20 cellular contexts compared by ENCODE assay signal in the genomic region with DNA sequence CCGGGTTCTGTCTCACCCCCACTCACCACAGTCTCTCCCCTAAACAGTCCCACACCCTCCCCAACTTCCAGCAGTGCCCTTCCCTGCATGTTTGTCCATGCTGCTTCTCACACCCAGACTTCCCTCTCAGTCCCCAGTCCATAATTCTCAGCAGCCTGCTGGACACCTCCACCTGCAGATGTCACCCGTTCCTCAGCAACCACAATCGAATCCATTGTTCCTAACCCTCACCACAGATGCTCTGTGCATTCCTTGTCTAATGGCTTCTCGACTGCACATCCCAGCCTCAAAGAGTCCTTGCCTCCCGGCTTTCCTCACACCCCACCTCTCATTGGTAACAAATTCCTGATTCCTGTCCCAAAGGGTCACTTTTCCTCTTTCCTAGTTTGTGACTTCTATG. TPM values are rescaled to one million over a fixed set of nuclear protein-coding genes. Genes with fewer than 3 reads are reported as not detected.
DNase-seq lines count a peak whose midpoint lies in the region; ATAC-seq lines count a peak whose summit lies in the region.
"Had no signal": no experiment of that assay in that cellular context is flagged by ENCODE, and none has a peak within 500 bp of the region (broad histone marks: within the 10 kb centered on the region; RNA-seq: fewer than 3 reads in every experiment).

No MANE protein-coding gene starts in this region.

- H3K4me3 ChIP-seq in CD8-positive, alpha-beta memory T cell (ENCODE audit: low read length) = no peak overlapping the region
- no peak overlapping the region for H3K4me3 ChIP-seq in naive thymus-derived CD4-positive, alpha-beta T cell (ENCODE audit: low read length)
- H3K4me3 ChIP-seq: right atrium auricular region had no signal

- peak overlapping the region; percentile 61 to 87 (median 78) for H3K4me3 Mint-ChIP-seq in CD8-positive, alpha-beta memory T cell
- H3K4me3 Mint-ChIP-seq in activated T-helper 1 cell treated with anti-CD3 and anti-CD28 coated beads, Interleukin-12 subunit alpha, Interleukin-12 subunit beta, Interleukin-2, Interleukin-4 antibody, amounts not matched to agents 30 ng/mL and 10 ng/mL and 1 ng/mL, durations not matched to agents 14 hours and 24 hours and 36 hours = peak overlapping the region; percentile 15
- H3K4me3 Mint-ChIP-seq in naive thymus-derived CD4-positive, alpha-beta T cell = peak overlapping the region; percentile 43 to 90 (median 78)

- no peaks in the 10 kb centered on the region for H3K9me3 ChIP-seq in CD8-positive, alpha-beta memory T cell (ENCODE audit: low read length)
- no peaks in the 10 kb centered on the region for H3K9me3 ChIP-seq in naive thymus-derived CD4-positive, alpha-beta T cell (ENCODE audit: control insufficient read depth in 2 of 3, low read length in 3 of 3)
- H3K9me3 ChIP-seq: neutrophil, right atrium auricular region, thoracic aorta had no signal

- H3K27me3 ChIP-seq in CD8-positive, alpha-beta memory T cell (ENCODE audit: insufficient read depth, low read length, poor library complexity, severe bottlenecking) = no peaks in the 10 kb centered on the region
- H3K27me3 ChIP-seq in naive thymus-derived CD4-positive, alpha-beta T cell (ENCODE audit: control insufficient read depth in 2 of 2, insufficient read depth in 2 of 2, low read length in 2 of 2) = no peaks in the 10 kb centered on the region
- H3K27me3 ChIP-seq: right atrium auricular region had no signal

- H3K4me1 ChIP-seq in CD8-positive, alpha-beta memory T cell (ENCODE audit: insufficient read depth, low read length) = peaks cover 34% of the 10 kb centered on the region
- H3K4me1 ChIP-seq in naive thymus-derived CD4-positive, alpha-beta T cell (ENCODE audit: control insufficient read depth in 2 of 2, insufficient read depth in 2 of 2, low read length in 2 of 2) = peaks cover 18 to 37% of the 10 kb centered on the region in 2 donors

- no peak for ATAC-seq in naive thymus-derived CD4-positive, alpha-beta T cell
- no peak for ATAC-seq in HG02884 (IDR thresholded peaks at IDR 0.05; ENCODE audit: unreplicated experiment)
- ATAC-seq in GM18909 (IDR thresholded peaks at IDR 0.05; ENCODE audit: poor library complexity, unreplicated experiment) = no peak
- ATAC-seq: stimulated activated effector memory CD8-positive, alpha-beta T cell treated with anti-CD3 and anti-CD28 coated beads, Interleukin-12 subunit alpha, Interleukin-12 subunit beta, amount 100 ng/mL, for 72 hours had no signal

- H3K36me3 ChIP-seq in CD8-positive, alpha-beta memory T cell (ENCODE audit: insufficient read depth, low read length) = no peaks in the 10 kb centered on the region
- H3K36me3 ChIP-seq in naive thymus-derived CD4-positive, alpha-beta T cell (ENCODE audit: control insufficient read depth in 2 of 3, insufficient read depth in 3 of 3, low read length in 3 of 3) = no peaks in the 10 kb centered on the region
- H3K36me3 ChIP-seq: neutrophil, thoracic aorta had no signal

- intact Hi-C loops in activated T-helper 1 cell treated with anti-CD3 and anti-CD28 coated beads, Interleukin-12 subunit alpha, Interleukin-12 subunit beta, Interleukin-2, Interleukin-4 antibody, amounts not matched to agents 30 ng/mL and 10 ng/mL and 1 ng/mL, durations not matched to agents 14 hours and 24 hours and 36 hours (cut with micrococcal nuclease) = loop anchor here (5.0 kb wide), 1 partner anchor 1531 kb away; a partner anchor contains a TSS
- intact Hi-C loops in naive thymus-derived CD4-positive, alpha-beta T cell (cut with micrococcal nuclease) = loop anchor here in 1 of 2 donors (5.0 kb wide), 1 partner anchor 1346 kb away; a partner anchor contains a TSS

- POLR2A ChIA-PET in CD8-positive, alpha-beta memory T cell (lab: Charles Lee) = no interaction called here
- POLR2A ChIA-PET in naive thymus-derived CD4-positive, alpha-beta T cell (lab: Charles Lee) = interaction anchor here (0.6 kb wide), 1 partner anchor 56 kb away, joined by 3 read pairs; no protein-coding TSS in a partner anchor

- DNase-seq in NCI-H2171 treated with DMSO at 0.1 percent for 48 hours (lab: John Stamatoyannopoulos, UW) = peak; percentile 12
- DNase-seq in NCI-H2171 (lab: John Stamatoyannopoulos, UW) = no peak
- DNase-seq in CD8-positive, alpha-beta memory T cell = no peak
- no peak for DNase-seq in activated T-helper 1 cell treated with anti-CD3 and anti-CD28 coated beads, Interleukin-12 subunit alpha, Interleukin-12 subunit beta, Interleukin-2, Interleukin-4 antibody, amounts not matched to agents 30 ng/mL and 10 ng/mL and 1 ng/mL, durations not matched to agents 14 hours and 24 hours and 36 hours (ENCODE audit: low spot score)
- DNase-seq in naive thymus-derived CD4-positive, alpha-beta T cell = no peak
- DNase-seq in DMS153 treated with DMSO at 0.1 percent for 48 hours (lab: John Stamatoyannopoulos, UW; ENCODE audit: unreplicated experiment) = no peak
- DNase-seq: activated CD4-positive, CD25-positive, alpha-beta regulatory T cell; activated gamma-delta T cell; C1 segment of cervical spinal cord; DND-41; kidney; NCI-H1417 treated with DMSO at 0.1 percent for 48 hours; NCI-H2227 treated with DMSO at 0.1 percent for 48 hours; stimulated activated CD4-positive, alpha-beta T cell treated with anti-CD3 and anti-CD28 coated beads, Interleukin-15, amount 100 ng/mL, for 24 hours had no signal

- H3K27ac Mint-ChIP-seq in CD8-positive, alpha-beta memory T cell = peak overlapping the region in 7 of 8 donors; percentile 15 to 82 (median 40)
- H3K27ac Mint-ChIP-seq in activated T-helper 1 cell treated with anti-CD3 and anti-CD28 coated beads, Interleukin-12 subunit alpha, Interleukin-12 subunit beta, Interleukin-2, Interleukin-4 antibody, amounts not matched to agents 30 ng/mL and 10 ng/mL and 1 ng/mL, durations not matched to agents 14 hours and 24 hours and 36 hours = peak overlapping the region; percentile 14
- peak overlapping the region in 8 of 9 donors; percentile 18 to 89 (median 54) for H3K27ac Mint-ChIP-seq in naive thymus-derived CD4-positive, alpha-beta T cell

- peaks cover 39 to 46% (median 44%) of the 10 kb centered on the region in 3 donors for H3K4me1 Mint-ChIP-seq in CD8-positive, alpha-beta memory T cell
- H3K4me1 Mint-ChIP-seq in activated T-helper 1 cell treated with anti-CD3 and anti-CD28 coated beads, Interleukin-12 subunit alpha, Interleukin-12 subunit beta, Interleukin-2, Interleukin-4 antibody, amounts not matched to agents 30 ng/mL and 10 ng/mL and 1 ng/mL, durations not matched to agents 14 hours and 24 hours and 36 hours (ENCODE audit: low read depth) = peaks cover 45% of the 10 kb centered on the region
- peaks cover 28 to 44% (median 41%) of the 10 kb centered on the region in 7 donors for H3K4me1 Mint-ChIP-seq in naive thymus-derived CD4-positive, alpha-beta T cell

- H3K9me3 Mint-ChIP-seq in CD8-positive, alpha-beta memory T cell = no peaks in the 10 kb centered on the region
- H3K9me3 Mint-ChIP-seq in activated T-helper 1 cell treated with anti-CD3 and anti-CD28 coated beads, Interleukin-12 subunit alpha, Interleukin-12 subunit beta, Interleukin-2, Interleukin-4 antibody, amounts not matched to agents 30 ng/mL and 10 ng/mL and 1 ng/mL, durations not matched to agents 14 hours and 24 hours and 36 hours = no peaks in the 10 kb centered on the region
- H3K9me3 Mint-ChIP-seq in naive thymus-derived CD4-positive, alpha-beta T cell = no peaks in the 10 kb centered on the region
- H3K9me3 Mint-ChIP-seq: stimulated activated effector memory CD8-positive, alpha-beta T cell treated with anti-CD3 and anti-CD28 coated beads, Interleukin-12 subunit alpha, Interleukin-12 subunit beta, amount 100 ng/mL, for 72 hours had no signal

- CTCF ChIA-PET in CD8-positive, alpha-beta memory T cell (lab: Charles Lee) = interaction anchor here (0.9 to 15.2 kb wide), 4 partner anchors 9 to 73 kb away, joined by 3 to 109 read pairs (median 4); a partner anchor contains a TSS
- CTCF ChIA-PET in naive thymus-derived CD4-positive, alpha-beta T cell (lab: Charles Lee) = no interaction called here

- H3K27ac ChIP-seq in CD8-positive, alpha-beta memory T cell (ENCODE audit: low read depth, low read length) = no peak overlapping the region
- no peak overlapping the region for H3K27ac ChIP-seq in naive thymus-derived CD4-positive, alpha-beta T cell (ENCODE audit: low read depth, low read length)
- H3K27ac ChIP-seq: neutrophil had no signal

- H3K27me3 Mint-ChIP-seq in CD8-positive, alpha-beta memory T cell = no peaks in the 10 kb centered on the region
- H3K27me3 Mint-ChIP-seq in activated T-helper 1 cell treated with anti-CD3 and anti-CD28 coated beads, Interleukin-12 subunit alpha, Interleukin-12 subunit beta, Interleukin-2, Interleukin-4 antibody, amounts not matched to agents 30 ng/mL and 10 ng/mL and 1 ng/mL, durations not matched to agents 14 hours and 24 hours and 36 hours (ENCODE audit: insufficient read depth) = peaks cover 10% of the 10 kb centered on the region
- H3K27me3 Mint-ChIP-seq in naive thymus-derived CD4-positive, alpha-beta T cell = peaks cover 0 to 9% (median 0%) of the 10 kb centered on the region in 5 donors

- H3K36me3 Mint-ChIP-seq in CD8-positive, alpha-beta memory T cell = peaks cover 0 to 2% (median 0%) of the 10 kb centered on the region in 3 donors
- H3K36me3 Mint-ChIP-seq in activated T-helper 1 cell treated with anti-CD3 and anti-CD28 coated beads, Interleukin-12 subunit alpha, Interleukin-12 subunit beta, Interleukin-2, Interleukin-4 antibody, amounts not matched to agents 30 ng/mL and 10 ng/mL and 1 ng/mL, durations not matched to agents 14 hours and 24 hours and 36 hours (ENCODE audit: low read depth) = peaks cover 1% of the 10 kb centered on the region
- H3K36me3 Mint-ChIP-seq in naive thymus-derived CD4-positive, alpha-beta T cell = no peaks in the 10 kb centered on the region

RNA-seq across cellular contexts. Expression of a gene that starts 55.6 kb away (rescaled TPM):
- 10 to 100 TPM; 21.2 to 22.0 TPM for total RNA-seq in CD8-positive, alpha-beta memory T cell
- 15.5 TPM for polyA plus RNA-seq in CD8-positive, alpha-beta memory T cell
- total RNA-seq in activated T-helper 1 cell treated with anti-CD3 and anti-CD28 coated beads, Interleukin-12 subunit alpha, Interleukin-12 subunit beta, Interleukin-2, Interleukin-4 antibody, amounts not matched to agents 30 ng/mL and 10 ng/mL and 1 ng/mL, durations not matched to agents 14 hours and 24 hours and 36 hours = 23.6 and 24.3 TPM in 2 replicates
- 10 to 100 TPM; 16.2 to 39.4 (median 26.5) TPM for total RNA-seq in naive thymus-derived CD4-positive, alpha-beta T cell
- polyA plus RNA-seq in naive thymus-derived CD4-positive, alpha-beta T cell = 10 to 100 TPM; 14.3 to 17.3 TPM

Comparison
In these comparisons a context has a peak if more than half of its experiments do, and no peak if none do; other contexts are left out.
1. H3K4me3 Mint-ChIP-seq: peak in every context shown above with its lines; median percentile 78 in CD8-positive, alpha-beta memory T cell; 78 in naive thymus-derived CD4-positive, alpha-beta T cell; 15 in activated T-helper 1 cell treated with anti-CD3 and anti-CD28 coated beads, Interleukin-12 subunit alpha, Interleukin-12 subunit beta, Interleukin-2, Interleukin-4 antibody, amounts not matched to agents 30 ng/mL and 10 ng/mL and 1 ng/mL, durations not matched to agents 14 hours and 24 hours and 36 hours.